ENCODE assay signal across 7 cellular contexts in the genomic region with DNA sequence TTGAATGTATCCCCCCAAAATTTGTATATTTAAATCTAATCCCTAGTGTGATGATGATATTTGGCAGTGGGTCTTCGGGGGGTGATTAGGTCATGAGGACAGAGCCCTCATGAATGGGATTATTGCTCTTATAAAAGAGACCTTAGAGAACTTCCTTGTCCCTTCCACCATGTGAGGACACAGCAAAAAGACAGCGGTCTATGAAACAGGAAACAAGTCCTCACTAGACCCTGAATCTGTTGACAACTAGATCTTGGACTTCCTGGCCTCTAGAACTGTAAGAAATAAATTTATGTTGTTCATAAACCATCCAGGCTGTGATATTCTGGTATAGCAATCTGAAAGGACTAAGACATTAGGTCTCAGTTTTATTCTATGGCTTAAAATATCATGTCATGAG. TPM values are rescaled to one million over a fixed set of nuclear protein-coding genes. Genes with fewer than 3 reads are reported as not detected.
DNase-seq lines count a peak whose midpoint lies in the region; ATAC-seq, FAIRE-seq and TF ChIP-seq lines count a peak whose summit lies in the region.
"Not testable (repeated sequence)": the region's sequence is repeated elsewhere in the genome, so short reads cannot be mapped to it uniquely, and the experiment has no call there.

No MANE protein-coding gene starts in this region.

- peaks cover 46% of the 10 kb centered on the region for H3K4me1 Mint-ChIP-seq in T-helper 2 cell treated with Interferon-gamma antibody and Interleukin-4, amounts not matched to agents 5 μg/mL and 100 μg/mL, for 36 hours (ENCODE audit: low read depth)
- peaks cover 58% of the 10 kb centered on the region for H3K4me1 Mint-ChIP-seq in activated CD8-positive, alpha-beta memory T cell treated with anti-CD3 and anti-CD28 coated beads, Interleukin-2, amount 10 ng/mL, durations not matched to agents 7 days and 5 days
- peaks cover 57% of the 10 kb centered on the region for H3K4me1 Mint-ChIP-seq in activated naive CD8-positive, alpha-beta T cell (ENCODE audit: low read depth)
- H3K4me1 Mint-ChIP-seq in immature natural killer cell: peaks cover 65 to 75% of the 10 kb centered on the region in 2 donors

- H3K4me1 ChIP-seq in small intestine (ENCODE audit: control insufficient read depth in 2 of 2, insufficient read depth in 1 of 2, low read depth in 1 of 2, low read length in 1 of 2): not testable (repeated sequence)

- peaks cover 29% of the 10 kb centered on the region for H3K36me3 Mint-ChIP-seq in T-helper 2 cell treated with Interferon-gamma antibody and Interleukin-4, amounts not matched to agents 5 μg/mL and 100 μg/mL, for 36 hours (ENCODE audit: low read depth)
- peaks cover 25% of the 10 kb centered on the region for H3K36me3 Mint-ChIP-seq in activated CD8-positive, alpha-beta memory T cell treated with anti-CD3 and anti-CD28 coated beads, Interleukin-2, amount 10 ng/mL, durations not matched to agents 7 days and 5 days
- not testable (repeated sequence) for H3K36me3 Mint-ChIP-seq in activated naive CD8-positive, alpha-beta T cell; immature natural killer cell

- not testable (repeated sequence) for FAIRE-seq in small intestine (lab: Jason Lieb, UNC)

- WGBS in small intestine, 3 donors: 80 to 90% (median 85%) methylated on average over 2 of the region's 2 CpGs

- H3K27me3 ChIP-seq in HL-60 (ENCODE audit: insufficient read depth, poor library complexity, severe bottlenecking); small intestine (ENCODE audit: control insufficient read depth in 2 of 2, insufficient read depth in 2 of 2, low read length in 2 of 2): not testable (repeated sequence)

- not testable (repeated sequence) for H3K9me3 ChIP-seq in small intestine (ENCODE audit: control insufficient read depth, low read depth)

- peak overlapping the region; percentile 64 for H3K27ac ChIP-seq in HL-60 (replicated peaks)
- H3K27ac ChIP-seq in small intestine (ENCODE audit: low read depth in 1 of 2, low read length in 1 of 2): not testable (repeated sequence)

- peak overlapping the region; percentile 37 for H3K4me3 Mint-ChIP-seq in T-helper 2 cell treated with Interferon-gamma antibody and Interleukin-4, amounts not matched to agents 5 μg/mL and 100 μg/mL, for 36 hours
- H3K4me3 Mint-ChIP-seq in activated CD8-positive, alpha-beta memory T cell treated with anti-CD3 and anti-CD28 coated beads, Interleukin-2, amount 10 ng/mL, durations not matched to agents 7 days and 5 days; activated naive CD8-positive, alpha-beta T cell: not testable (repeated sequence)
- H3K4me3 Mint-ChIP-seq in immature natural killer cell: peak overlapping the region; percentile 56 to 77 (median 71)

- TF ChIP-seq CTCF in HL-60 (IDR thresholded peaks at IDR 0.05; ENCODE audit: insufficient read depth, low read length): not testable (repeated sequence)

- H3K4me3 ChIP-seq in HL-60 (replicated peaks; ENCODE audit: insufficient read depth, low read length); small intestine (ENCODE audit: low read depth in 1 of 2, low read length in 2 of 2): not testable (repeated sequence)

- CTCF ChIA-PET in activated CD8-positive, alpha-beta memory T cell treated with anti-CD3 and anti-CD28 coated beads, Interleukin-2, amount 10 ng/mL, durations not matched to agents 7 days and 5 days (lab: Charles Lee): not testable (repeated sequence)

- not testable (repeated sequence) for H3K36me3 ChIP-seq in small intestine (ENCODE audit: control insufficient read depth in 2 of 2, insufficient read depth in 2 of 2, low read length in 2 of 2)

- not testable (repeated sequence) for H3K27me3 Mint-ChIP-seq in T-helper 2 cell treated with Interferon-gamma antibody and Interleukin-4, amounts not matched to agents 5 μg/mL and 100 μg/mL, for 36 hours (ENCODE audit: low read depth); activated CD8-positive, alpha-beta memory T cell treated with anti-CD3 and anti-CD28 coated beads, Interleukin-2, amount 10 ng/mL, durations not matched to agents 7 days and 5 days; activated naive CD8-positive, alpha-beta T cell; immature natural killer cell (ENCODE audit: low read depth in 3 of 3)

- DNase-seq in HL-60 (ENCODE audit: low read depth in 1 of 2, low spot score in 1 of 2) (peak in 1 of 2 experiments; percentile 55), NOMO-1 treated with DMSO at 0.1 percent for 48 hours (lab: John Stamatoyannopoulos, UW; ENCODE audit: unreplicated experiment) (peak; percentile 33), immature natural killer cell (peak; percentile 25 to 33 (median 33)), small intestine (peak; percentile 11)
- not testable (repeated sequence) for DNase-seq in T-helper 2 cell treated with Interferon-gamma antibody and Interleukin-4, amounts not matched to agents 5 μg/mL and 100 μg/mL, for 36 hours (ENCODE audit: low spot score); activated CD8-positive, alpha-beta memory T cell treated with anti-CD3 and anti-CD28 coated beads, Interleukin-2, amount 10 ng/mL, durations not matched to agents 7 days and 5 days

- peaks cover 18% of the 10 kb centered on the region for H3K9me3 Mint-ChIP-seq in T-helper 2 cell treated with Interferon-gamma antibody and Interleukin-4, amounts not matched to agents 5 μg/mL and 100 μg/mL, for 36 hours
- not testable (repeated sequence) for H3K9me3 Mint-ChIP-seq in activated CD8-positive, alpha-beta memory T cell treated with anti-CD3 and anti-CD28 coated beads, Interleukin-2, amount 10 ng/mL, durations not matched to agents 7 days and 5 days (ENCODE audit: low read depth); activated naive CD8-positive, alpha-beta T cell (ENCODE audit: low read depth); immature natural killer cell

- peak overlapping the region; percentile 4 for H3K27ac Mint-ChIP-seq in T-helper 2 cell treated with Interferon-gamma antibody and Interleukin-4, amounts not matched to agents 5 μg/mL and 100 μg/mL, for 36 hours
- H3K27ac Mint-ChIP-seq in activated CD8-positive, alpha-beta memory T cell treated with anti-CD3 and anti-CD28 coated beads, Interleukin-2, amount 10 ng/mL, durations not matched to agents 7 days and 5 days: peak overlapping the region; percentile 69
- H3K27ac Mint-ChIP-seq in activated naive CD8-positive, alpha-beta T cell: peak overlapping the region; percentile 75
- H3K27ac Mint-ChIP-seq in immature natural killer cell: peak overlapping the region; percentile 56 to 92 (median 86)

- not testable (repeated sequence) for ATAC-seq in activated CD8-positive, alpha-beta memory T cell treated with anti-CD3 and anti-CD28 coated beads, Interleukin-2, amount 10 ng/mL, durations not matched to agents 7 days and 5 days

RNA-seq across cellular contexts. Expression of gene PARP8, which starts 28.9 kb away (rescaled TPM):
- 100 to 1,000 TPM in 1 of 2 experiments, 10 to 100 TPM in 1; 79.8 to 128 TPM for total RNA-seq in activated CD8-positive, alpha-beta memory T cell treated with anti-CD3 and anti-CD28 coated beads, Interleukin-2, amount 10 ng/mL, durations not matched to agents 7 days and 5 days
- polyA plus RNA-seq in immature natural killer cell (100 to 1,000 TPM in 2 of 3 donors, 10 to 100 TPM in 1; 93.9 to 150 (median 113) TPM), small intestine (10 to 100 TPM in 1 of 3 donors, 1 to 10 TPM in 2; 6.5 to 10.7 (median 9.0) TPM)

Comparison
In these comparisons a context has a peak if more than half of its experiments do, and no peak if none do; other contexts are left out.
1. H3K27ac Mint-ChIP-seq: peak in every context shown above with its lines; median percentile 86 in immature natural killer cell; 75 in activated naive CD8-positive, alpha-beta T cell; 69 in activated CD8-positive, alpha-beta memory T cell treated with anti-CD3 and anti-CD28 coated beads, Interleukin-2, amount 10 ng/mL, durations not matched to agents 7 days and 5 days; 4 in T-helper 2 cell treated with Interferon-gamma antibody and Interleukin-4, amounts not matched to agents 5 μg/mL and 100 μg/mL, for 36 hours.
2. RNA of gene PARP8, which starts 28.9 kb away (polyA plus RNA-seq): 93.9 to 150 TPM in immature natural killer cell; 6.5 to 10.7 TPM in small intestine; every median in the first group is over 4 times any median in the second.